In the genomic region with DNA sequence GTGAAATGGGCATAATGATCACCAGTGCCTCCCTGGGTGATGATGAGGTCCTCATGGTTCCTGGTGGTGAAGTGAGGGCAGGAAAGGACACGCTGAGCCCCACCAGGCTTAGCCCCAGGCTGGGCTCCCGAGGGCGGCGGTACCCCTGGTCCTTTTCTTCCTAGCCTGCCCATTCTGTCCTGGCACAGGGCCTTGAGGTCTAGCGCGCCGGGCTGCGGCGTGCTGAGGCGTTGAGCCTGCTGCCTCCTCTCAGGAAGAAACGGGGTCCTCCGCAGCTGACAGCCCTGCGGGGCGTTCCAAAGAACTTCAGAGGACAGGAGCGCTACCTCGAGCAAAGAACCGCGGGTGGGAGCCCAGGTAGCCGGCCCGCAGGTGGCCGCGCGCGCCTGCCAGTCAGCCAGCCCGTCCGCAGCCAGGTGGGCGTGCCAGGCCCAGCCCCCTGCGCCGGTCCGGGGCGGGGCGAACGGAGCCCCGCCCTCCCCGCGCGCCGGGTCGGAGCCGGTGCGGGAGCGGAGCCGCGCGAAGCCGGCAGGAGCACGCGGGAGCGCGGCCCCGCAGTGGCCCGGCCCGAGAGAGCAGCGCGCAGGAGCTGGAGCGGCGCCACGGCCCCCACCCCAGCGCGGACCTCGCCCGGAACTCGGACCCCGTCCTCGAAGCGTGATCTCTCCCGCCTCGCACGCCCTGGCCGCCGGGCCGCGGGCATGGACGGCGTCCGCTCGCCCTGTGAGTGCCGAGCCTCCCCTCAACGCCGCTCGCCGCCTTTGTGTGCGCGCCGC, we compare ENCODE assay signal across 8 cellular contexts. TPM values are rescaled to one million over a fixed set of nuclear protein-coding genes. Genes with fewer than 3 reads are reported as not detected.
DNase-seq lines count a peak whose midpoint lies in the region; ATAC-seq and TF ChIP-seq lines count a peak whose summit lies in the region.

A gene (plus strand): TSS at position 477 of the 776 bp plus-strand sequence. CDS start 791 bp downstream, outside the sequence.

- POLR2A ChIA-PET in WTC11 (lab: Charles Lee): no interaction called here

- no peaks in the 10 kb centered on the region for H3K36me3 Mint-ChIP-seq in WTC11
- no peaks in the 10 kb centered on the region for H3K36me3 Mint-ChIP-seq in stimulated activated effector memory CD8-positive, alpha-beta T cell treated with anti-CD3 and anti-CD28 coated beads, Interleukin-12 subunit alpha, Interleukin-12 subunit beta, amount 100 ng/mL, for 72 hours

- peak within 1 kb of the TSS; percentile 69 for H3K4me3 ChIP-seq in ACC112 (ENCODE audit: low read depth, low read length)
- peak within 1 kb of the TSS; percentile 76 for H3K4me3 ChIP-seq in coronary artery
- peak within 1 kb of the TSS; percentile 41 for H3K4me3 ChIP-seq in lung

- H3K27ac ChIP-seq in ACC112 (ENCODE audit: low read depth, low read length) (no peak within 1 kb of the TSS), coronary artery (no peak within 1 kb of the TSS), lung (ENCODE audit: low read depth in 1 of 2, low read length in 1 of 2) (peak within 1 kb of the TSS in 1 of 2 donors; percentile 73)

- peaks cover 46% of the 10 kb centered on the region for H3K27me3 ChIP-seq in ACC112 (ENCODE audit: insufficient read depth, low read length)
- no peaks in the 10 kb centered on the region for H3K27me3 ChIP-seq in lung (ENCODE audit: control insufficient read depth, insufficient read depth)

- CTCF ChIA-PET in WTC11 (lab: Charles Lee): interaction anchor here (3.0 kb wide), 1 partner anchor 30 kb away, joined by 10 read pairs; no protein-coding TSS in a partner anchor

- peaks cover 0 to 7% of the 10 kb centered on the region in 2 donors for H3K9me3 ChIP-seq in lung (ENCODE audit: control insufficient read depth in 2 of 2, insufficient read depth in 1 of 2, low read length in 1 of 2)

- no peak for TF ChIP-seq CTCF in WTC11 (IDR thresholded peaks at IDR 0.05)
- no peak for TF ChIP-seq CTCF in coronary artery (IDR thresholded peaks at IDR 0.05)
- TF ChIP-seq CTCF in lung (IDR thresholded peaks at IDR 0.05; ENCODE audit: control extremely low read depth, extremely low read depth): no peak

- peaks cover 31% of the 10 kb centered on the region for H3K27me3 Mint-ChIP-seq in WTC11 (ENCODE audit: low read depth)

- ATAC-seq in WTC11 (peak; percentile 67), lung (ENCODE audit: insufficient read depth, low FRiP score) (peak; percentile 84), HG03108 (IDR thresholded peaks at IDR 0.05; ENCODE audit: unreplicated experiment) (no peak)
- ATAC-seq in stimulated activated effector memory CD8-positive, alpha-beta T cell treated with anti-CD3 and anti-CD28 coated beads, Interleukin-12 subunit alpha, Interleukin-12 subunit beta, amount 100 ng/mL, for 72 hours: peak; percentile 66

- H3K79me2 ChIP-seq in ACC112 (ENCODE audit: control insufficient read depth, insufficient read depth, low read length, unreplicated experiment): no peaks in the 10 kb centered on the region

- 1% methylated on average over 53 to 85 of the region's 85 CpGs for WGBS in lung, 2 donors

- peaks cover 30% of the 10 kb centered on the region for H3K4me1 Mint-ChIP-seq in WTC11
- peaks cover 13% of the 10 kb centered on the region for H3K4me1 Mint-ChIP-seq in stimulated activated effector memory CD8-positive, alpha-beta T cell treated with anti-CD3 and anti-CD28 coated beads, Interleukin-12 subunit alpha, Interleukin-12 subunit beta, amount 100 ng/mL, for 72 hours

- no peaks in the 10 kb centered on the region for H3K36me3 ChIP-seq in ACC112 (ENCODE audit: insufficient read depth, low read length)
- no peaks in the 10 kb centered on the region for H3K36me3 ChIP-seq in lung (ENCODE audit: control insufficient read depth in 2 of 2, insufficient read depth in 2 of 2, low read length in 2 of 2)

- H3K4me1 ChIP-seq in ACC112 (ENCODE audit: control insufficient read depth, insufficient read depth, low read length, unreplicated experiment) (no peaks in the 10 kb centered on the region), lung (ENCODE audit: control insufficient read depth in 2 of 2, insufficient read depth in 2 of 2, low read length in 2 of 2) (peaks cover 0 to 15% of the 10 kb centered on the region in 2 donors)

- DNase-seq in HPDE6-E6E7 (ENCODE audit: extremely low spot score): peak; percentile 63
- DNase-seq in WTC11 (ENCODE audit: low spot score): peak; percentile 55
- DNase-seq in coronary artery (ENCODE audit: low spot score): no peak
- DNase-seq in lung (ENCODE audit: low spot score): no peak
- peak in 1 of 2 donors; percentile 35 for DNase-seq in stimulated activated effector memory CD8-positive, alpha-beta T cell treated with anti-CD3 and anti-CD28 coated beads, Interleukin-12 subunit alpha, Interleukin-12 subunit beta, amount 100 ng/mL, for 72 hours (ENCODE audit: low spot score in 2 of 2)
- DNase-seq in mesenteric fat pad (ENCODE audit: low spot score): no peak

- H3K27ac Mint-ChIP-seq in WTC11: no peak within 1 kb of the TSS
- H3K27ac Mint-ChIP-seq in stimulated activated effector memory CD8-positive, alpha-beta T cell treated with anti-CD3 and anti-CD28 coated beads, Interleukin-12 subunit alpha, Interleukin-12 subunit beta, amount 100 ng/mL, for 72 hours: no peak within 1 kb of the TSS

- H2AFZ ChIP-seq in ACC112 (ENCODE audit: low read length, unreplicated experiment): no peak within 1 kb of the TSS

- H3K9me3 Mint-ChIP-seq in WTC11: no peaks in the 10 kb centered on the region
- H3K9me3 Mint-ChIP-seq in stimulated activated effector memory CD8-positive, alpha-beta T cell treated with anti-CD3 and anti-CD28 coated beads, Interleukin-12 subunit alpha, Interleukin-12 subunit beta, amount 100 ng/mL, for 72 hours: no peaks in the 10 kb centered on the region

- peak within 1 kb of the TSS; percentile 71 for H3K4me3 Mint-ChIP-seq in WTC11
- H3K4me3 Mint-ChIP-seq in stimulated activated effector memory CD8-positive, alpha-beta T cell treated with anti-CD3 and anti-CD28 coated beads, Interleukin-12 subunit alpha, Interleukin-12 subunit beta, amount 100 ng/mL, for 72 hours: peak within 1 kb of the TSS; percentile 63

TF ChIP-seq in WTC11, 78 proteins besides CTCF, POLR2A, EP300 and RAD21 (continues in another document):
- TF ChIP-seq TP53 (CRISPR knock-in tag; IDR thresholded peaks at IDR 0.05): 0 out of 2 replicates have a peak, but pooled peaks have one; percentile 4
- TF ChIP-seq, protein P1, sequence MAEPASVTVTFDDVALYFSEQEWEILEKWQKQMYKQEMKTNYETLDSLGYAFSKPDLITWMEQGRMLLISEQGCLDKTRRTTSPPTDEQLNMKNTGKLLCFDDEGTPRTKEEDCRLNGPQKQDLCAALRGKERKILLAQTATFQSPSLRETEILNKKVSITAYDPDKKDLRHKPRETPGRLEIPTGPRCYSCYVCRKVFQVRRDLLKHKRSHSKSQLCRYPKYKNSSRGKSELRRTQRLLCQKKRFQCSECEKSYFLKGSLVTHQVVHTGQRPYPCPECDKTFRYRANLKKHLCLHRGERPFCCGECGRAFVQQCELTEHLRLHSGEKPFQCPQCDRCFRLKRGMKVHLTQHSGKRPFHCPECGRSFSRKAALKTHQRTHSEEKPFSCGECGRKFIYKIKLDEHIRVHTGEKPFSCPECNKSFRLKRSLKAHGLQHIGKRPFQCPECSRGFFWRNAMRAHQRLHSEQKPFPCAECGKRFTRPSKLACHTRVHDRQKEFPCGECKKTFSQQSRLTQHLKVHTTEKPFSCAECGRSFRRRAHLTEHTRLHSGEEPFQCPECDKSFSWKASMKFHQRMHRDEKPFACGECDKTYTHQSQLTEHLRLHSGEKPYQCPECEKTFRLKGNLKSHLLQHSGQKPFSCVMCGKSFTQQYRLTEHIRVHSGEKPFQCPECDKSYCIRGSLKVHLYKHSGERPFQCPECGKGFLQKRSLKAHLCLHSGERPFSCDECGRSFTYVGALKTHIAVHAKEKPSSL (CRISPR knock-in tag; conservative IDR thresholded peaks at IDR 0.05): no peak
- TF ChIP-seq RELA (CRISPR knock-in tag; IDR thresholded peaks at IDR 0.05; ENCODE audit: borderline replicate concordance): no peak
- TF ChIP-seq KAT7 (CRISPR knock-in tag; IDR thresholded peaks at IDR 0.05; ENCODE audit: borderline replicate concordance): 0 out of 2 replicates have a peak, but pooled peaks have one; percentile 44
- no peak for TF ChIP-seq SMAD3 (CRISPR knock-in tag; IDR thresholded peaks at IDR 0.05; ENCODE audit: borderline replicate concordance)
- peak; percentile 60 for TF ChIP-seq SP1 (CRISPR knock-in tag; conservative IDR thresholded peaks at IDR 0.05)
- TF ChIP-seq ETV6 (CRISPR knock-in tag; IDR thresholded peaks at IDR 0.05): peak; percentile 47; the same call in 1 of the 2 replicates
- TF ChIP-seq, protein P2, sequence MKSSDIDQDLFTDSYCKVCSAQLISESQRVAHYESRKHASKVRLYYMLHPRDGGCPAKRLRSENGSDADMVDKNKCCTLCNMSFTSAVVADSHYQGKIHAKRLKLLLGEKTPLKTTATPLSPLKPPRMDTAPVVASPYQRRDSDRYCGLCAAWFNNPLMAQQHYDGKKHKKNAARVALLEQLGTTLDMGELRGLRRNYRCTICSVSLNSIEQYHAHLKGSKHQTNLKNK (CRISPR knock-in tag; IDR thresholded peaks at IDR 0.05): no peak
- peak; percentile 56; the same call in 1 of the 2 replicates for TF ChIP-seq ESRRA (CRISPR knock-in tag; IDR thresholded peaks at IDR 0.05; ENCODE audit: borderline replicate concordance)
- TF ChIP-seq, protein P3, sequence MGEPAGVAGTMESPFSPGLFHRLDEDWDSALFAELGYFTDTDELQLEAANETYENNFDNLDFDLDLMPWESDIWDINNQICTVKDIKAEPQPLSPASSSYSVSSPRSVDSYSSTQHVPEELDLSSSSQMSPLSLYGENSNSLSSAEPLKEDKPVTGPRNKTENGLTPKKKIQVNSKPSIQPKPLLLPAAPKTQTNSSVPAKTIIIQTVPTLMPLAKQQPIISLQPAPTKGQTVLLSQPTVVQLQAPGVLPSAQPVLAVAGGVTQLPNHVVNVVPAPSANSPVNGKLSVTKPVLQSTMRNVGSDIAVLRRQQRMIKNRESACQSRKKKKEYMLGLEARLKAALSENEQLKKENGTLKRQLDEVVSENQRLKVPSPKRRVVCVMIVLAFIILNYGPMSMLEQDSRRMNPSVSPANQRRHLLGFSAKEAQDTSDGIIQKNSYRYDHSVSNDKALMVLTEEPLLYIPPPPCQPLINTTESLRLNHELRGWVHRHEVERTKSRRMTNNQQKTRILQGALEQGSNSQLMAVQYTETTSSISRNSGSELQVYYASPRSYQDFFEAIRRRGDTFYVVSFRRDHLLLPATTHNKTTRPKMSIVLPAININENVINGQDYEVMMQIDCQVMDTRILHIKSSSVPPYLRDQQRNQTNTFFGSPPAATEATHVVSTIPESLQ (CRISPR knock-in tag; IDR thresholded peaks at IDR 0.05): no peak
- TF ChIP-seq TEAD1 (CRISPR knock-in tag; IDR thresholded peaks at IDR 0.05): 0 out of 2 replicates have a peak, but pooled peaks have one; percentile 59
- TF ChIP-seq, protein P4, sequence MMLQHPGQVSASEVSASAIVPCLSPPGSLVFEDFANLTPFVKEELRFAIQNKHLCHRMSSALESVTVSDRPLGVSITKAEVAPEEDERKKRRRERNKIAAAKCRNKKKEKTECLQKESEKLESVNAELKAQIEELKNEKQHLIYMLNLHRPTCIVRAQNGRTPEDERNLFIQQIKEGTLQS (CRISPR knock-in tag; conservative IDR thresholded peaks at IDR 0.05): no peak

RNA-seq across cellular contexts. Expression of the gene that starts here (rescaled TPM):
- total RNA-seq in WTC11 (2021) (113 to 121 TPM (median 120 TPM) in 3 replicates), lung (1 to 10 TPM; 4.2 to 8.5 TPM), mesenteric fat pad (1.1 TPM)
- polyA plus RNA-seq in lung: 1 to 10 TPM in 1 of 2 donors, under 1 TPM in 1; 1.00 to 1.6 TPM

Comparison
In these comparisons a context has a peak if more than half of its experiments do, and no peak if none do; other contexts are left out.
1. RNA of the gene that starts here (total RNA-seq): 113 to 121 TPM in WTC11; 4.2 to 8.5 TPM in lung and 1.1 TPM in mesenteric fat pad (single experiment); every median in the first group is over 10 times any median in the second.
2. DNase-seq: peak in HPDE6-E6E7 (single experiment) and WTC11 (single experiment); none in coronary artery (single experiment), lung (single experiment) and mesenteric fat pad (single experiment).
3. Peak in every context shown above with its lines, with median percentiles within 50 percentile points of each other: H3K4me3 ChIP-seq.